13 cellular contexts compared by ENCODE assay signal in genomic region chr3:184679056-184679502, GRCh38. TPM values are rescaled to one million over a fixed set of nuclear protein-coding genes. Genes with fewer than 3 reads are reported as not detected.
A peak's percentile ranks its signal among the peaks of the same experiment; 100 is the strongest.
DNase-seq lines count a peak whose midpoint lies in the region; ATAC-seq and TF ChIP-seq lines count a peak whose summit lies in the region.
"Had no signal": no experiment of that assay in that cellular context is flagged by ENCODE, and none has a peak within 500 bp of the region (broad histone marks: within the 10 kb centered on the region; RNA-seq: fewer than 3 reads in every experiment).

No MANE protein-coding gene starts in this region.

- H3K9me3 ChIP-seq in heart right ventricle: no peaks in the 10 kb centered on the region

- intact Hi-C loops in heart right ventricle (cut with DNase I): no loop called here

- H3K27me3 ChIP-seq in heart right ventricle: no peaks in the 10 kb centered on the region

- no peaks in the 10 kb centered on the region for H3K9me3 Mint-ChIP-seq in progenitor cell of endocrine pancreas (ENCODE audit: low read depth)
- H3K9me3 Mint-ChIP-seq in activated naive CD8-positive, alpha-beta T cell treated with anti-CD3 and anti-CD28 coated beads, Interleukin-2, amount 50 U/mL, for 24 hours: no peaks in the 10 kb centered on the region
- H3K9me3 Mint-ChIP-seq: activated T-cell treated with anti-CD3 and anti-CD28 coated beads, Interleukin-2, amount 50 U/mL, for 72 hours had no signal

- H3K27me3 Mint-ChIP-seq in progenitor cell of endocrine pancreas: peaks cover 24% of the 10 kb centered on the region
- H3K27me3 Mint-ChIP-seq in activated naive CD8-positive, alpha-beta T cell treated with anti-CD3 and anti-CD28 coated beads, Interleukin-2, amount 50 U/mL, for 24 hours: peaks cover 2% of the 10 kb centered on the region

- H3K36me3 ChIP-seq in heart right ventricle: no peaks in the 10 kb centered on the region

- DNase-seq in GM03348 (ENCODE audit: low spot score) (peak; percentile 37), NCI-H2227 (lab: John Stamatoyannopoulos, UW; ENCODE audit: unreplicated experiment) (peak; percentile 50), heart right ventricle (peak; percentile 67 to 71), progenitor cell of endocrine pancreas (ENCODE audit: low spot score, unreplicated experiment) (no peak), OCI-M2 (lab: John Stamatoyannopoulos, UW; ENCODE audit: unreplicated experiment) (no peak), NCI-H146 treated with DMSO at 0.1 percent for 48 hours (lab: John Stamatoyannopoulos, UW; ENCODE audit: unreplicated experiment) (no peak)
- no peak for DNase-seq in activated naive CD8-positive, alpha-beta T cell treated with anti-CD3 and anti-CD28 coated beads, Interleukin-2, amount 50 U/mL, for 24 hours
- DNase-seq: activated T-cell treated with anti-CD3 and anti-CD28 coated beads, Interleukin-2, amount 50 U/mL, for 72 hours; CD4-positive, alpha-beta memory T cell; NCI-H1048; stimulated activated CD4-positive, alpha-beta T cell treated with anti-CD3 and anti-CD28 coated beads, Interleukin-15, amount 100 ng/mL, for 24 hours had no signal

- peaks cover 16% of the 10 kb centered on the region for H3K4me1 Mint-ChIP-seq in progenitor cell of endocrine pancreas (ENCODE audit: low read depth)
- peaks cover 9% of the 10 kb centered on the region for H3K4me1 Mint-ChIP-seq in activated naive CD8-positive, alpha-beta T cell treated with anti-CD3 and anti-CD28 coated beads, Interleukin-2, amount 50 U/mL, for 24 hours
- H3K4me1 Mint-ChIP-seq: CD4-positive, alpha-beta memory T cell had no signal

- H3K4me1 ChIP-seq in heart right ventricle: peaks cover 0 to 32% (median 12%) of the 10 kb centered on the region in 9 donors

- no peak overlapping the region for H3K4me3 Mint-ChIP-seq in progenitor cell of endocrine pancreas (ENCODE audit: low read depth)
- H3K4me3 Mint-ChIP-seq in activated naive CD8-positive, alpha-beta T cell treated with anti-CD3 and anti-CD28 coated beads, Interleukin-2, amount 50 U/mL, for 24 hours: no peak overlapping the region
- H3K4me3 Mint-ChIP-seq: activated T-cell treated with anti-CD3 and anti-CD28 coated beads, Interleukin-2, amount 50 U/mL, for 72 hours; CD4-positive, alpha-beta memory T cell had no signal

- ATAC-seq in heart right ventricle (peak; percentile 59 to 87 (median 68)), GM21717 (IDR thresholded peaks at IDR 0.05; ENCODE audit: unreplicated experiment) (no peak)
- ATAC-seq in activated naive CD8-positive, alpha-beta T cell treated with anti-CD3 and anti-CD28 coated beads, Interleukin-2, amount 50 U/mL, for 24 hours: no peak
- ATAC-seq: activated T-cell treated with anti-CD3 and anti-CD28 coated beads, Interleukin-2, amount 50 U/mL, for 72 hours had no signal

- WGBS in heart right ventricle, 2 donors: 41 to 42% methylated on average over 16 of the region's 16 CpGs

- H3K27ac ChIP-seq in heart right ventricle: peak overlapping the region in 7 of 10 donors; percentile 5 to 70 (median 52)
- H3K27ac ChIP-seq: HL-60 had no signal

- TF ChIP-seq CTCF in heart right ventricle (IDR thresholded peaks at IDR 0.05) (no peak), progenitor cell of endocrine pancreas (IDR thresholded peaks at IDR 0.05; ENCODE audit: unreplicated experiment) (no peak)

- no peaks in the 10 kb centered on the region for H3K36me3 Mint-ChIP-seq in progenitor cell of endocrine pancreas (ENCODE audit: insufficient read depth)
- H3K36me3 Mint-ChIP-seq in activated naive CD8-positive, alpha-beta T cell treated with anti-CD3 and anti-CD28 coated beads, Interleukin-2, amount 50 U/mL, for 24 hours (ENCODE audit: low read depth): no peaks in the 10 kb centered on the region
- H3K36me3 Mint-ChIP-seq: CD4-positive, alpha-beta memory T cell had no signal

- H3K4me3 ChIP-seq in heart right ventricle: peak overlapping the region in 1 of 10 donors; percentile 5

- H3K27ac Mint-ChIP-seq in progenitor cell of endocrine pancreas: peak overlapping the region; percentile 64
- no peak overlapping the region for H3K27ac Mint-ChIP-seq in activated naive CD8-positive, alpha-beta T cell treated with anti-CD3 and anti-CD28 coated beads, Interleukin-2, amount 50 U/mL, for 24 hours
- H3K27ac Mint-ChIP-seq: activated T-cell treated with anti-CD3 and anti-CD28 coated beads, Interleukin-2, amount 50 U/mL, for 72 hours; CD4-positive, alpha-beta memory T cell had no signal

RNA-seq across cellular contexts. Expression of gene MAGEF1, which starts 32.8 kb away (rescaled TPM):
- total RNA-seq in heart right ventricle: 10 to 100 TPM; 26.7 to 33.9 (median 30.5) TPM
- 10 to 100 TPM; 20.1 to 32.6 TPM for polyA plus RNA-seq in heart right ventricle
- total RNA-seq in progenitor cell of endocrine pancreas: 60.1 and 62.7 TPM in 2 replicates

Comparison
In these comparisons a context has a peak if more than half of its experiments do, and no peak if none do; other contexts are left out.
1. DNase-seq: peak in GM03348 (single experiment), NCI-H2227 (single experiment) and heart right ventricle (2 of 2); none in progenitor cell of endocrine pancreas (single experiment), OCI-M2 (single experiment), activated naive CD8-positive, alpha-beta T cell treated with anti-CD3 and anti-CD28 coated beads, Interleukin-2, amount 50 U/mL, for 24 hours (single experiment) and NCI-H146 treated with DMSO at 0.1 percent for 48 hours (single experiment).
2. ATAC-seq: peak in heart right ventricle (8 of 8); none in GM21717 (single experiment) and activated naive CD8-positive, alpha-beta T cell treated with anti-CD3 and anti-CD28 coated beads, Interleukin-2, amount 50 U/mL, for 24 hours (single experiment).